In the genomic region with DNA sequence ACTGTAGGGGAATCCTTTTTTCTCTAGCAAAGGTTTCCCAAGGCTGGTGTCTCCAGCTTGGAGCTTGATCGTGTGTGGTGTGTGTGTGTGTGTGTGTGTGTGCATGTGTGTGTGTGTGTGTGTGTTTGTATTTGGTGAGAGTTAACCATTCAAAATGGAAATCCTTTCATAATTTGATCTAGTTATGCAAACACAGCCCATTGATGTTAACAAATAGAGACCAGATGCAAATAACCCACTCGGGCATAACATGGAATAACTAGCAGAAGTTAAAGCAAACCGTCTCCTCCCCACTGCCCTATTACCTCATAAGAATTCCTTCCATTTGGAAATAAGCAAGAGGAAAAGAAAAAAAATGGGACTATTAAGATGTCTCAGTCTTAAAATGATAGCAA, we compare ENCODE assay signal across 19 cellular contexts. TPM values are rescaled to one million over a fixed set of nuclear protein-coding genes. Genes with fewer than 3 reads are reported as not detected.
A peak's percentile ranks its signal among the peaks of the same experiment; 100 is the strongest.
DNase-seq lines count a peak whose midpoint lies in the region; ATAC-seq and TF ChIP-seq lines count a peak whose summit lies in the region.
"Had no signal": no experiment of that assay in that cellular context is flagged by ENCODE, and none has a peak within 500 bp of the region (broad histone marks: within the 10 kb centered on the region; RNA-seq: fewer than 3 reads in every experiment).

No MANE protein-coding gene starts in this region.

- no peaks in the 10 kb centered on the region for H3K36me3 Mint-ChIP-seq in CD14-positive monocyte
- H3K36me3 Mint-ChIP-seq: CD4-positive, CD25-positive, alpha-beta regulatory T cell; naive thymus-derived CD8-positive, alpha-beta T cell had no signal

- H4K20me1 ChIP-seq in fibroblast of lung (ENCODE audit: control insufficient read depth, extremely low read depth, insufficient read depth, low read length), result no peaks in the 10 kb centered on the region

- peak overlapping the region; percentile 78 for H3K4me2 ChIP-seq in fibroblast of lung (ENCODE audit: extremely low read depth, insufficient read depth, low read length)

- no peaks in the 10 kb centered on the region for H3K9me3 Mint-ChIP-seq in CD14-positive monocyte
- H3K9me3 Mint-ChIP-seq: endodermal cell; naive thymus-derived CD8-positive, alpha-beta T cell had no signal

- ATAC-seq in GM21390 (IDR thresholded peaks at IDR 0.05; ENCODE audit: unreplicated experiment), result no peak
- ATAC-seq: lower lobe of right lung; naive thymus-derived CD8-positive, alpha-beta T cell; Panc1 had no signal

- H3K9me3 ChIP-seq in SJCRH30 (replicated peaks) (no peaks in the 10 kb centered on the region), fibroblast of lung (ENCODE audit: control insufficient read depth, insufficient read depth, low read depth, low read length) (no peaks in the 10 kb centered on the region)
- H3K9me3 ChIP-seq: lower lobe of right lung, stomach had no signal

- H2AFZ ChIP-seq in ACC112 (ENCODE audit: low read length, unreplicated experiment) (peak overlapping the region; percentile 65), fibroblast of lung (ENCODE audit: low read length) (no peak overlapping the region)

- H3K27me3 Mint-ChIP-seq in CD14-positive monocyte (ENCODE audit: low read depth in 3 of 3), result peaks cover 0 to 4% (median 3%) of the 10 kb centered on the region in 3 donors

- H3K36me3 ChIP-seq in ACC112 (ENCODE audit: insufficient read depth, low read length) (no peaks in the 10 kb centered on the region), SJCRH30 (no peaks in the 10 kb centered on the region), fibroblast of lung (ENCODE audit: control insufficient read depth, insufficient read depth, low read length) (no peaks in the 10 kb centered on the region)
- H3K36me3 ChIP-seq: lower lobe of right lung, stomach had no signal

- peak overlapping the region; percentile 7 to 24 for H3K4me3 Mint-ChIP-seq in CD14-positive monocyte
- H3K4me3 Mint-ChIP-seq: CD4-positive, CD25-positive, alpha-beta regulatory T cell; endodermal cell; naive thymus-derived CD8-positive, alpha-beta T cell had no signal

- H3K9ac ChIP-seq in fibroblast of lung (ENCODE audit: insufficient read depth, low read length), result no peak overlapping the region

- TF ChIP-seq CTCF in CD14-positive monocyte (IDR thresholded peaks at IDR 0.05) (no peak), fibroblast of lung (conservative IDR thresholded peaks at IDR 0.05 in 1 of 2, IDR thresholded peaks at IDR 0.05 in 1 of 2; ENCODE audit: low read depth in 1 of 2, low read length in 2 of 2) (no peak)

- H3K79me2 ChIP-seq in ACC112 (ENCODE audit: control insufficient read depth, insufficient read depth, low read length, unreplicated experiment) (peaks cover 20% of the 10 kb centered on the region), fibroblast of lung (ENCODE audit: control insufficient read depth, insufficient read depth, low read length) (no peaks in the 10 kb centered on the region)

- H3K27ac Mint-ChIP-seq in CD14-positive monocyte, result peak overlapping the region in 3 of 7 donors; percentile 72 to 73 (median 72)
- H3K27ac Mint-ChIP-seq: CD4-positive, CD25-positive, alpha-beta regulatory T cell; endodermal cell; naive thymus-derived CD8-positive, alpha-beta T cell had no signal

- DNase-seq in CD14-positive monocyte (ENCODE audit: low spot score) (no peak), SJCRH30 (no peak), fibroblast of lung (ENCODE audit: low read depth in 2 of 2) (no peak), posterior cingulate gyrus (no peak), DMS 273 treated with DMSO at 0.1 percent for 48 hours (lab: John Stamatoyannopoulos, UW) (no peak), dermis blood vessel endothelial cell (no peak)
- DNase-seq: central memory CD4-positive, alpha-beta T cell; Karpas-422; lower lobe of right lung; naive thymus-derived CD8-positive, alpha-beta T cell; NCI-H187 treated with DMSO at 0.1 percent for 48 hours; NCI-H524; stomach had no signal

- H3K4me1 ChIP-seq in ACC112 (ENCODE audit: control insufficient read depth, insufficient read depth, low read length, unreplicated experiment), result peaks cover 56% of the 10 kb centered on the region
- H3K4me1 ChIP-seq in SJCRH30, result peaks cover 27% of the 10 kb centered on the region
- H3K4me1 ChIP-seq in fibroblast of lung (ENCODE audit: control insufficient read depth, extremely low read depth, insufficient read depth, low read length), result peaks cover 35% of the 10 kb centered on the region

- intact Hi-C loops in CD14-positive monocyte (cut with micrococcal nuclease) (loop anchor here in 1 of 2 donors (10.0 kb wide), 1 partner anchor 132 kb away; no protein-coding TSS in a partner anchor), posterior cingulate gyrus (cut with DNase I) (no loop called here)

- H3K4me3 ChIP-seq in ACC112 (ENCODE audit: low read depth, low read length) (peak overlapping the region; percentile 55), SJCRH30 (0 out of 2 replicates have a peak overlapping the region, but pooled peaks have one; percentile 2), fibroblast of lung (replicated peaks in 1 of 4; ENCODE audit: control extremely low read depth in 1 of 4, insufficient read depth in 1 of 4, low read depth in 3 of 4, low read length in 4 of 4) (no peak overlapping the region)
- H3K4me3 ChIP-seq: lower lobe of right lung, stomach had no signal

- H3K27me3 ChIP-seq in ACC112 (ENCODE audit: insufficient read depth, low read length) (no peaks in the 10 kb centered on the region), SJCRH30 (no peaks in the 10 kb centered on the region), fibroblast of lung (ENCODE audit: control insufficient read depth, insufficient read depth, low read length) (no peaks in the 10 kb centered on the region)
- H3K27me3 ChIP-seq: stomach had no signal

- peaks cover 48% of the 10 kb centered on the region for H3K4me1 Mint-ChIP-seq in CD14-positive monocyte

- peak overlapping the region; percentile 96 for H3K27ac ChIP-seq in ACC112 (ENCODE audit: low read depth, low read length)
- H3K27ac ChIP-seq in SJCRH30, result no peak overlapping the region; the same call in 1 of the 2 replicates
- H3K27ac ChIP-seq in fibroblast of lung (ENCODE audit: insufficient read depth, low read length), result peak overlapping the region; percentile 91
- H3K27ac ChIP-seq: lower lobe of right lung, stomach, VCaP had no signal

RNA-seq across cellular contexts. Expression of gene ZSWIM6, which starts 24.9 kb away (rescaled TPM):
- polyA plus RNA-seq in CD14-positive monocyte (1 to 10 TPM; 1.7 to 2.7 TPM), fibroblast of lung (19.5 and 26.6 TPM in 2 replicates)
- 10.6 and 12.0 TPM in 2 replicates for total RNA-seq in SJCRH30 (2014; rRNA removed; shearing (Covaris generic))
- total RNA-seq in fibroblast of lung (13.6 and 23.5 TPM in 2 replicates), dermis blood vessel endothelial cell (9.4 and 11.6 TPM in 2 replicates)
- polyA plus RNA-seq in fibroblast of lung (2012), result 10.7 and 16.9 TPM in 2 replicates
- 31.5 and 52.5 TPM in 2 replicates for polyA minus RNA-seq in fibroblast of lung (ENCODE audit: low replicate concordance)

Comparison
In these comparisons a context has a peak if more than half of its experiments do, and no peak if none do; other contexts are left out.
1. H3K4me3 ChIP-seq: peak in ACC112 (single experiment) and SJCRH30 (single experiment); none in fibroblast of lung (0 of 4).